Comparison of ENCODE assay signal across 10 cellular contexts in genomic region chr21:39020751-39021474, GRCh38.
DNase-seq lines count a peak whose midpoint lies in the region; ATAC-seq and TF ChIP-seq lines count a peak whose summit lies in the region.
"Had no signal": no experiment of that assay in that cellular context is flagged by ENCODE, and none has a peak within 500 bp of the region (broad histone marks: within the 10 kb centered on the region; RNA-seq: fewer than 3 reads in every experiment).

No MANE protein-coding gene starts in this region.

- WGBS in mammary epithelial cell (ENCODE audit: low coverage, missing lambda C conversion rate), result 32% methylated on average over 17 of the region's 17 CpGs

- no peaks in the 10 kb centered on the region for H3K79me2 ChIP-seq in mammary epithelial cell (ENCODE audit: insufficient read depth, low read length)

- ATAC-seq in left lung (peak; percentile 63), upper lobe of right lung (peak; percentile 67), GM18867 (IDR thresholded peaks at IDR 0.05; ENCODE audit: unreplicated experiment) (no peak), GM21825 (IDR thresholded peaks at IDR 0.05; ENCODE audit: unreplicated experiment) (no peak)

- H3K9ac ChIP-seq in mammary epithelial cell (ENCODE audit: insufficient read depth, low read length), result peak overlapping the region; percentile 7

- peaks cover 34% of the 10 kb centered on the region for H3K4me1 ChIP-seq in mammary epithelial cell (ENCODE audit: insufficient read depth, low read length)
- H3K4me1 ChIP-seq in left lung, result peaks cover 20 to 40% of the 10 kb centered on the region in 2 donors
- peaks cover 40% of the 10 kb centered on the region for H3K4me1 ChIP-seq in upper lobe of right lung

- no peak overlapping the region for H3K4me3 ChIP-seq in mammary epithelial cell (replicated peaks in 1 of 3; ENCODE audit: insufficient read depth in 1 of 3, low read depth in 2 of 3, low read length in 3 of 3)
- no peak overlapping the region for H3K4me3 ChIP-seq in left lung
- H3K4me3 ChIP-seq in upper lobe of right lung, result no peak overlapping the region

- DNase-seq in NCI-H1417 (lab: John Stamatoyannopoulos, UW), result peak in 2 of 3 experiments; percentile 45 to 46
- no peak for DNase-seq in NCI-H1417 treated with DMSO at 0.1 percent for 48 hours (lab: John Stamatoyannopoulos, UW)
- peak; percentile 77 for DNase-seq in mammary epithelial cell
- peak; percentile 64 to 86 for DNase-seq in left lung
- peak; percentile 71 for DNase-seq in upper lobe of right lung
- no peak for DNase-seq in NCI-H2171 (lab: John Stamatoyannopoulos, UW)
- DNase-seq: activated gamma-delta T cell treated with Interleukin-2 at 50 U/mL for 16 hours, RPMI8226 had no signal

- BruUV-seq in mammary epithelial cell (replicated peaks; lab: Mats Ljungman, UMichigan), result no TSS peak

- dilution Hi-C loops in mammary epithelial cell (cut with HindIII; ENCODE audit: low sequenced_read_pairs), result no loop called here

- H3K27me3 ChIP-seq in mammary epithelial cell (ENCODE audit: insufficient read depth, low read length) (no peaks in the 10 kb centered on the region), left lung (no peaks in the 10 kb centered on the region), upper lobe of right lung (no peaks in the 10 kb centered on the region)

- CTCF ChIA-PET in mammary epithelial cell (lab: Charles Lee; ENCODE audit: low non-redundant PET), result no interaction called here

- peak overlapping the region; percentile 58 for H3K4me2 ChIP-seq in mammary epithelial cell (ENCODE audit: insufficient read depth, low read depth, low read length)

- H3K9me3 ChIP-seq in mammary epithelial cell (replicated peaks; ENCODE audit: insufficient read depth, low read length) (no peaks in the 10 kb centered on the region), left lung (peaks cover 0 to 2% of the 10 kb centered on the region in 2 donors), upper lobe of right lung (no peaks in the 10 kb centered on the region)

- H3K27ac ChIP-seq in mammary epithelial cell (ENCODE audit: insufficient read depth, low read depth, low read length), result peak overlapping the region; percentile 54
- H3K27ac ChIP-seq in left lung, result peak overlapping the region in 1 of 2 donors; percentile 48
- H3K27ac ChIP-seq in upper lobe of right lung, result peak overlapping the region; percentile 70

- no peak for TF ChIP-seq CTCF in mammary epithelial cell (conservative IDR thresholded peaks at IDR 0.05 in 1 of 2, IDR thresholded peaks at IDR 0.05 in 1 of 2; ENCODE audit: extremely low read depth in 1 of 2, insufficient read depth in 1 of 2, low read depth in 1 of 2, low read length in 2 of 2)
- TF ChIP-seq CTCF in left lung (IDR thresholded peaks at IDR 0.05), result no peak
- TF ChIP-seq CTCF in upper lobe of right lung (IDR thresholded peaks at IDR 0.05), result no peak

- intact Hi-C loops in mammary epithelial cell (cut with micrococcal nuclease), result loop anchor here (2.0 kb wide), 2 partner anchors 28 kb away; no protein-coding TSS in a partner anchor
- intact Hi-C loops in left lung (cut with DNase I), result no loop called here
- intact Hi-C loops in upper lobe of right lung (cut with DNase I), result no loop called here

- H4K20me1 ChIP-seq in mammary epithelial cell (ENCODE audit: insufficient read depth, low read length), result no peaks in the 10 kb centered on the region

- H3K36me3 ChIP-seq in mammary epithelial cell (ENCODE audit: insufficient read depth, low read length), result no peaks in the 10 kb centered on the region
- no peaks in the 10 kb centered on the region for H3K36me3 ChIP-seq in left lung
- H3K36me3 ChIP-seq in upper lobe of right lung, result no peaks in the 10 kb centered on the region

- peak overlapping the region; percentile 81 for H2AFZ ChIP-seq in mammary epithelial cell (ENCODE audit: low read depth, low read length)

- in situ Hi-C loops in mammary epithelial cell (cut with MboI; ENCODE audit: low sequenced_read_pairs in 2 of 2), result no loop called here

Comparison
In these comparisons a context has a peak if more than half of its experiments do, and no peak if none do; other contexts are left out.
1. DNase-seq: peak in NCI-H1417 (2 of 3), mammary epithelial cell (single experiment), left lung (2 of 2) and upper lobe of right lung (single experiment); none in NCI-H1417 treated with DMSO at 0.1 percent for 48 hours (single experiment) and NCI-H2171 (single experiment).
2. ATAC-seq: peak in left lung (single experiment) and upper lobe of right lung (single experiment); none in GM18867 (single experiment) and GM21825 (single experiment).